Comparison of ENCODE assay signal across 15 cellular contexts in genomic region chr2:174343343-174343637, GRCh38. TPM values are rescaled to one million over a fixed set of nuclear protein-coding genes. Genes with fewer than 3 reads are reported as not detected.
DNase-seq lines count a peak whose midpoint lies in the region; ATAC-seq and TF ChIP-seq lines count a peak whose summit lies in the region.
"Had no signal": no experiment of that assay in that cellular context is flagged by ENCODE, and none has a peak within 500 bp of the region (broad histone marks: within the 10 kb centered on the region; RNA-seq: fewer than 3 reads in every experiment).

No MANE protein-coding gene starts in this region.

- H3K4me3 ChIP-seq in iPS-15b (ENCODE audit: low read depth, low read length), result peak overlapping the region; percentile 66
- H3K4me3 ChIP-seq in left ventricle myocardium inferior, result no peak overlapping the region

- H3K36me3 ChIP-seq in iPS-15b (ENCODE audit: control insufficient read depth, insufficient read depth, low read length) (no peaks in the 10 kb centered on the region), left ventricle myocardium inferior (peaks cover 18% of the 10 kb centered on the region)

- H3K36me3 Mint-ChIP-seq in activated CD8-positive, alpha-beta memory T cell treated with anti-CD3 and anti-CD28 coated beads, Interleukin-2, amount 10 ng/mL, durations not matched to agents 7 days and 5 days, result peaks cover 7% of the 10 kb centered on the region
- peaks cover 6% of the 10 kb centered on the region for H3K36me3 Mint-ChIP-seq in activated CD8-positive, alpha-beta T cell treated with anti-CD3 and anti-CD28 coated beads for 36 hours (ENCODE audit: low read depth)
- H3K36me3 Mint-ChIP-seq in stimulated activated effector memory CD8-positive, alpha-beta T cell treated with anti-CD3 and anti-CD28 coated beads, Interleukin-12 subunit alpha, Interleukin-12 subunit beta, amount 100 ng/mL, for 72 hours, result peaks cover 20% of the 10 kb centered on the region

- intact Hi-C loops in activated CD8-positive, alpha-beta T cell treated with anti-CD3 and anti-CD28 coated beads for 36 hours (cut with micrococcal nuclease), result loop anchor here (5.0 to 10.0 kb wide), 3 partner anchors 206 to 941 kb away; partner anchors contain the start of gene SP3
- intact Hi-C loops in left ventricle myocardium inferior (cut with micrococcal nuclease), result no loop called here

- peak overlapping the region; percentile 35 for H3K4me3 Mint-ChIP-seq in activated CD8-positive, alpha-beta memory T cell treated with anti-CD3 and anti-CD28 coated beads, Interleukin-2, amount 10 ng/mL, durations not matched to agents 7 days and 5 days
- H3K4me3 Mint-ChIP-seq in activated CD8-positive, alpha-beta T cell treated with anti-CD3 and anti-CD28 coated beads for 36 hours, result no peak overlapping the region
- peak overlapping the region; percentile 68 for H3K4me3 Mint-ChIP-seq in stimulated activated effector memory CD8-positive, alpha-beta T cell treated with anti-CD3 and anti-CD28 coated beads, Interleukin-12 subunit alpha, Interleukin-12 subunit beta, amount 100 ng/mL, for 72 hours

- CTCF ChIA-PET in activated CD8-positive, alpha-beta memory T cell treated with anti-CD3 and anti-CD28 coated beads, Interleukin-2, amount 10 ng/mL, durations not matched to agents 7 days and 5 days (lab: Charles Lee), result interaction anchor here (0.6 to 2.8 kb wide), 4 partner anchors 8 to 941 kb away, joined by 3 to 11 read pairs (median 6); no protein-coding TSS in a partner anchor
- CTCF ChIA-PET in activated CD8-positive, alpha-beta T cell treated with anti-CD3 and anti-CD28 coated beads for 36 hours (lab: Charles Lee), result interaction anchor here (0.8 to 2.0 kb wide), 7 partner anchors 9 to 1316 kb away, joined by 3 to 4 read pairs (median 3); no protein-coding TSS in a partner anchor

- no peak overlapping the region for H3K27ac Mint-ChIP-seq in activated CD8-positive, alpha-beta memory T cell treated with anti-CD3 and anti-CD28 coated beads, Interleukin-2, amount 10 ng/mL, durations not matched to agents 7 days and 5 days
- no peak overlapping the region for H3K27ac Mint-ChIP-seq in activated CD8-positive, alpha-beta T cell treated with anti-CD3 and anti-CD28 coated beads for 36 hours
- H3K27ac Mint-ChIP-seq in stimulated activated effector memory CD8-positive, alpha-beta T cell treated with anti-CD3 and anti-CD28 coated beads, Interleukin-12 subunit alpha, Interleukin-12 subunit beta, amount 100 ng/mL, for 72 hours, result no peak overlapping the region
- H3K27ac Mint-ChIP-seq: progenitor cell of endocrine pancreas had no signal

- POLR2A ChIA-PET in activated CD8-positive, alpha-beta T cell treated with anti-CD3 and anti-CD28 coated beads for 36 hours (lab: Charles Lee), result no interaction called here

- H3K27me3 Mint-ChIP-seq in activated CD8-positive, alpha-beta memory T cell treated with anti-CD3 and anti-CD28 coated beads, Interleukin-2, amount 10 ng/mL, durations not matched to agents 7 days and 5 days, result peaks cover 67% of the 10 kb centered on the region
- peaks cover 56% of the 10 kb centered on the region for H3K27me3 Mint-ChIP-seq in activated CD8-positive, alpha-beta T cell treated with anti-CD3 and anti-CD28 coated beads for 36 hours

- no peak overlapping the region for H3K9ac ChIP-seq in iPS-15b (ENCODE audit: low read depth, low read length)

- H3K27me3 ChIP-seq in iPS-15b (ENCODE audit: control insufficient read depth, insufficient read depth, low read length) (peaks cover 71% of the 10 kb centered on the region), left ventricle myocardium inferior (ENCODE audit: low read depth) (peaks cover 78% of the 10 kb centered on the region)

- no peak for TF ChIP-seq CTCF in activated CD8-positive, alpha-beta T cell treated with anti-CD3 and anti-CD28 coated beads for 36 hours (IDR thresholded peaks at IDR 0.05)
- no peak for TF ChIP-seq CTCF in left ventricle myocardium inferior (IDR thresholded peaks at IDR 0.05; ENCODE audit: borderline replicate concordance)

- peaks cover 9% of the 10 kb centered on the region for H3K4me1 ChIP-seq in iPS-15b (ENCODE audit: control insufficient read depth, insufficient read depth, low read length)
- peaks cover 40% of the 10 kb centered on the region for H3K4me1 ChIP-seq in left ventricle myocardium inferior

- H3K4me1 Mint-ChIP-seq in activated CD8-positive, alpha-beta memory T cell treated with anti-CD3 and anti-CD28 coated beads, Interleukin-2, amount 10 ng/mL, durations not matched to agents 7 days and 5 days, result peaks cover 35% of the 10 kb centered on the region
- H3K4me1 Mint-ChIP-seq in activated CD8-positive, alpha-beta T cell treated with anti-CD3 and anti-CD28 coated beads for 36 hours (ENCODE audit: low read depth), result peaks cover 26% of the 10 kb centered on the region
- H3K4me1 Mint-ChIP-seq in stimulated activated effector memory CD8-positive, alpha-beta T cell treated with anti-CD3 and anti-CD28 coated beads, Interleukin-12 subunit alpha, Interleukin-12 subunit beta, amount 100 ng/mL, for 72 hours, result peaks cover 37% of the 10 kb centered on the region

- no peaks in the 10 kb centered on the region for H3K9me3 Mint-ChIP-seq in activated CD8-positive, alpha-beta memory T cell treated with anti-CD3 and anti-CD28 coated beads, Interleukin-2, amount 10 ng/mL, durations not matched to agents 7 days and 5 days (ENCODE audit: low read depth)
- no peaks in the 10 kb centered on the region for H3K9me3 Mint-ChIP-seq in activated CD8-positive, alpha-beta T cell treated with anti-CD3 and anti-CD28 coated beads for 36 hours
- no peaks in the 10 kb centered on the region for H3K9me3 Mint-ChIP-seq in stimulated activated effector memory CD8-positive, alpha-beta T cell treated with anti-CD3 and anti-CD28 coated beads, Interleukin-12 subunit alpha, Interleukin-12 subunit beta, amount 100 ng/mL, for 72 hours

- H3K9me3 ChIP-seq in iPS-15b (ENCODE audit: control insufficient read depth, insufficient read depth, low read length) (no peaks in the 10 kb centered on the region), left ventricle myocardium inferior (replicated peaks) (no peaks in the 10 kb centered on the region)
- H3K9me3 ChIP-seq: heart right ventricle had no signal

- no peak for ATAC-seq in activated CD8-positive, alpha-beta memory T cell treated with anti-CD3 and anti-CD28 coated beads, Interleukin-2, amount 10 ng/mL, durations not matched to agents 7 days and 5 days
- peak; percentile 7 for ATAC-seq in activated CD8-positive, alpha-beta T cell treated with anti-CD3 and anti-CD28 coated beads for 36 hours
- no peak for ATAC-seq in stimulated activated effector memory CD8-positive, alpha-beta T cell treated with anti-CD3 and anti-CD28 coated beads, Interleukin-12 subunit alpha, Interleukin-12 subunit beta, amount 100 ng/mL, for 72 hours

- DNase-seq in activated CD8-positive, alpha-beta memory T cell treated with anti-CD3 and anti-CD28 coated beads, Interleukin-2, amount 10 ng/mL, durations not matched to agents 7 days and 5 days, result no peak
- DNase-seq in activated CD8-positive, alpha-beta memory T cell treated with anti-CD3 and anti-CD28 coated beads for 24 hours, result no peak
- DNase-seq in activated CD8-positive, alpha-beta T cell treated with anti-CD3 and anti-CD28 coated beads for 36 hours, result no peak
- no peak for DNase-seq in stimulated activated effector memory CD8-positive, alpha-beta T cell treated with anti-CD3 and anti-CD28 coated beads, Interleukin-12 subunit alpha, Interleukin-12 subunit beta, amount 100 ng/mL, for 72 hours (ENCODE audit: low spot score in 2 of 2)
- no peak for DNase-seq in RKO (ENCODE audit: low spot score)
- no peak for DNase-seq in dermis blood vessel endothelial cell
- no peak for DNase-seq in left ventricle myocardium inferior
- DNase-seq: DMS79, heart right ventricle, mammary epithelial cell, NCI-H1436 treated with DMSO at 0.1 percent for 48 hours had no signal

- H3K27ac ChIP-seq in left ventricle myocardium inferior (replicated peaks), result no peak overlapping the region
- H3K27ac ChIP-seq: heart right ventricle, RWPE1 had no signal

RNA-seq across cellular contexts. Expression of gene SP9, which starts 8.5 kb away (rescaled TPM):
- total RNA-seq in activated CD8-positive, alpha-beta memory T cell treated with anti-CD3 and anti-CD28 coated beads, Interleukin-2, amount 10 ng/mL, durations not matched to agents 7 days and 5 days, result not detected
- total RNA-seq in activated CD8-positive, alpha-beta T cell treated with anti-CD3 and anti-CD28 coated beads for 36 hours, result not detected
- total RNA-seq in dermis blood vessel endothelial cell (not detected in 2 replicates), left ventricle myocardium inferior (not detected)
- total RNA-seq: NCI-H460, progenitor cell of endocrine pancreas had no signal

RNA-seq across cellular contexts. Expression of gene SCRN3, which starts 52.2 kb away (rescaled TPM):
- total RNA-seq in activated CD8-positive, alpha-beta memory T cell treated with anti-CD3 and anti-CD28 coated beads, Interleukin-2, amount 10 ng/mL, durations not matched to agents 7 days and 5 days, result 10 to 100 TPM; 16.9 to 20.9 TPM
- total RNA-seq in activated CD8-positive, alpha-beta T cell treated with anti-CD3 and anti-CD28 coated beads for 36 hours, result 10 to 100 TPM; 12.9 to 13.7 TPM
- total RNA-seq in dermis blood vessel endothelial cell, result 24.0 and 31.6 TPM in 2 replicates
- total RNA-seq in left ventricle myocardium inferior, result 47.6 TPM
